1 cellular context compared by ENCODE assay signal in the genomic region with DNA sequence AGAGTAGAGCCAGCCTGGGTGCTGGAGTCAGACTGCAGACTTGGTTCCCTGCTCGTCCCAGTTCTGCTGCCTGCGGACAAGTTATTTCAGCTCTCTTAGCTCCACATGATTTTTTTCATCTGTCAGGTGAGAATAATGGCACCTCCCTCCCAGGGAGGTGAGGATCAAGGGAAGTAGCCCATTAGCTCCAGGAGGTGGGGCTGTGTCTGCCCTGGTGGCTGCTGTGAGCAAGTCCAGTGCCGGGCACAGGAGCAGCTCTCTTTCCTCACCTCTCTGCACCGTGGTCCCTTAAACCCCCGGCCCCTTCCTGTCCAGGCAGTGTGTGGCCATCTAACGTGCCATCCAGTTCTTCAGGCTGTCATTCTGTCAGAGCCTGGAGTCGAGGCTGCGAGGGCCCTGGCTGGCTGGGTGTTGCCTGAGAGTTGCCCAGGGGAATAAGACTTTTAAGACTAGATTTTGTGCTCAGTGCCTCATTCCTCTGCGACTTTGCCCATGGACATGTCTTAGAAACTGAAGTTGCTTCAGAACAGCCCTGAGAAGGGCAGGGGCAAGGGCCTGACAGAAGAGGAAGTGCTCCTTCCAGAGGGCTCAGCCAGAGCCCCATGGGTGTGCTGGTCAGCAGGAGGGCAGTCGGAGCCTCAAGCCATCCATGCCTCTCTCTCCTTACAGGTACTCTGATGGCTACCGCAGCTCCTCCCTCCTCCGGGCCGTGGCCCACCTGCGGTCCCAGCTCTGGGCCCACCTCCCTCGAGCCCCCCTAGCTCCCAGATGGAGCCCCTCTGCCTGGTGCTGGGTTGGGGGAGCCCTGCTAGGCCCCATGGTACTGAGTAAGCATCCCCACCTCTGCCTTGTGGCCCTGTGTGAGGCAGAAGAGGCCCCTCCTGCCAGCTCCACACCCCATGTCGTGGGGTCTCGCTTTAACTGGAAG.
TF ChIP-seq lines count a peak whose summit lies in the region.

No MANE protein-coding gene starts in this region.

TF ChIP-seq in GM12878, 131 proteins besides CTCF, POLR2A, EP300 and RAD21:
- no peak for TF ChIP-seq KLF5 (IDR thresholded peaks at IDR 0.05; ENCODE audit: partially characterized antibody)
- no peak for TF ChIP-seq CHD4 (IDR thresholded peaks at IDR 0.05)
- TF ChIP-seq SMC3 (IDR thresholded peaks at IDR 0.05; ENCODE audit: borderline replicate concordance, low read length) = no peak
- TF ChIP-seq PAX5 (IDR thresholded peaks at IDR 0.05; ENCODE audit: borderline replicate concordance, low read depth, low read length) = no peak
- TF ChIP-seq MYB (IDR thresholded peaks at IDR 0.05; ENCODE audit: borderline replicate concordance, low read depth, low read length) = no peak
- TF ChIP-seq, protein P1, sequence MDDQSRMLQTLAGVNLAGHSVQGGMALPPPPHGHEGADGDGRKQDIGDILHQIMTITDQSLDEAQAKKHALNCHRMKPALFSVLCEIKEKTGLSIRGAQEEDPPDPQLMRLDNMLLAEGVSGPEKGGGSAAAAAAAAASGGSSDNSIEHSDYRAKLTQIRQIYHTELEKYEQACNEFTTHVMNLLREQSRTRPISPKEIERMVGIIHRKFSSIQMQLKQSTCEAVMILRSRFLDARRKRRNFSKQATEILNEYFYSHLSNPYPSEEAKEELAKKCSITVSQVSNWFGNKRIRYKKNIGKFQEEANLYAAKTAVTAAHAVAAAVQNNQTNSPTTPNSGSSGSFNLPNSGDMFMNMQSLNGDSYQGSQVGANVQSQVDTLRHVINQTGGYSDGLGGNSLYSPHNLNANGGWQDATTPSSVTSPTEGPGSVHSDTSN (IDR thresholded peaks at IDR 0.05; ENCODE audit: insufficient replicate concordance, low read depth, low read length) = no peak
- TF ChIP-seq TCF7 (IDR thresholded peaks at IDR 0.05; ENCODE audit: borderline replicate concordance) = no peak
- no peak for TF ChIP-seq KDM1A (IDR thresholded peaks at IDR 0.05; ENCODE audit: borderline replicate concordance)
- no peak for TF ChIP-seq NFYA (IDR thresholded peaks at IDR 0.05; ENCODE audit: borderline replicate concordance, low read depth, low read length)
- TF ChIP-seq, protein P2, sequence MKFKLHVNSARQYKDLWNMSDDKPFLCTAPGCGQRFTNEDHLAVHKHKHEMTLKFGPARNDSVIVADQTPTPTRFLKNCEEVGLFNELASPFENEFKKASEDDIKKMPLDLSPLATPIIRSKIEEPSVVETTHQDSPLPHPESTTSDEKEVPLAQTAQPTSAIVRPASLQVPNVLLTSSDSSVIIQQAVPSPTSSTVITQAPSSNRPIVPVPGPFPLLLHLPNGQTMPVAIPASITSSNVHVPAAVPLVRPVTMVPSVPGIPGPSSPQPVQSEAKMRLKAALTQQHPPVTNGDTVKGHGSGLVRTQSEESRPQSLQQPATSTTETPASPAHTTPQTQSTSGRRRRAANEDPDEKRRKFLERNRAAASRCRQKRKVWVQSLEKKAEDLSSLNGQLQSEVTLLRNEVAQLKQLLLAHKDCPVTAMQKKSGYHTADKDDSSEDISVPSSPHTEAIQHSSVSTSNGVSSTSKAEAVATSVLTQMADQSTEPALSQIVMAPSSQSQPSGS (IDR thresholded peaks at IDR 0.05; ENCODE audit: low read length) = no peak
- TF ChIP-seq HDAC6 (IDR thresholded peaks at IDR 0.05; ENCODE audit: unreplicated experiment) = no peak
TF ChIP-seq in GM12878: peak in this region for 0.
